8 cellular contexts compared by ENCODE assay signal in the genomic region with DNA sequence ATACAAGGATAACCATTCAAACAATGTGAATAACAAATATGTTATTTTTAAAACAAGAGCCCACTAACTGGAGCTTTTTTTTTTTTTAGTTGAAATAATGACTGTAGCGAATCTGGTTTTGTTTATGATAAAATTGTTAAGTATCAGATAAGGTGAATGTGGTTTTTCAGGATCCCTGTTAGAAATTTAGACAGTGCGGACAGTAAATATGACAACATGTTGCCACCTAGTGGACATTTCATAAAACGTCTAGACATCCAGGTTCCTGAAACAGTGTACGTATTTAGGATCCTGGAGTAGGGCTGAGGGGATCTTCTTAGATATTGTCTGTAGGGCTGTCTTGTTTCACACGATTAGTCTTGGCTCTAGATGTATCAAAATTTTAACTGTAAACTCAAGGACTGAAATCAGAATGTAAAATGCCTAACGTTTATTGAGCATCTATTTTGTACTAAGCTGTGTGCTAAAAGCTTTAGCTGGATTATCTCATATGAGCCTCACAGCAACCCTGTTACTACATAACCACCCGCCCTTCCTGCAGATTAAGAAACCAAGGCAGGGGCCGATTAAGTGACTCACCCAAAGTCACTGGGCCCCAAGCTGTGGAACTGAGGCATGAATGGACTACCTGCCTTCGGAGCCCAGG. TPM values are rescaled to one million over a fixed set of nuclear protein-coding genes. Genes with fewer than 3 reads are reported as not detected.
A peak's percentile ranks its signal among the peaks of the same experiment; 100 is the strongest.
DNase-seq lines count a peak whose midpoint lies in the region; ATAC-seq and TF ChIP-seq lines count a peak whose summit lies in the region.

No MANE protein-coding gene starts in this region.

- H3K9me3 Mint-ChIP-seq in activated B cell treated with CpG ODN at 0.5 μM for 24 hours, result no peaks in the 10 kb centered on the region

- H3K9ac ChIP-seq in smooth muscle cell (ENCODE audit: low read depth), result no peak overlapping the region

- H3K4me3 ChIP-seq in A673 (ENCODE audit: low read depth, low read length, poor library complexity, severe bottlenecking) (no peak overlapping the region), smooth muscle cell (no peak overlapping the region)

- POLR2A ChIA-PET in A673 (lab: Charles Lee; ENCODE audit: low non-redundant PET) (no interaction called here), activated B cell treated with CpG ODN at 0.5 μM for 24 hours (lab: Charles Lee) (no interaction called here)

- no peaks in the 10 kb centered on the region for H3K36me3 ChIP-seq in A673 (ENCODE audit: insufficient read depth, low read length, poor library complexity, severe bottlenecking)
- no peaks in the 10 kb centered on the region for H3K36me3 ChIP-seq in smooth muscle cell (ENCODE audit: low read depth)

- H3K27ac ChIP-seq in A673 (ENCODE audit: low read depth, low read length, poor library complexity, severe bottlenecking) (no peak overlapping the region), smooth muscle cell (ENCODE audit: low read depth) (no peak overlapping the region)

- intact Hi-C loops in A673 (cut with micrococcal nuclease; ENCODE audit: unreplicated experiment) (loop anchor here (1.0 to 5.0 kb wide), 3 partner anchors 304 to 590 kb away; no protein-coding TSS in a partner anchor), activated B cell treated with CpG ODN at 0.5 μM for 24 hours (cut with micrococcal nuclease) (loop anchor here (1.0 to 2.0 kb wide), 2 partner anchors 304 to 1594 kb away; no protein-coding TSS in a partner anchor), left ventricle myocardium superior (cut with micrococcal nuclease) (loop anchor here (5.0 kb wide), 2 partner anchors 306 to 421 kb away; no protein-coding TSS in a partner anchor)

- no peaks in the 10 kb centered on the region for H3K79me2 ChIP-seq in smooth muscle cell (ENCODE audit: low read depth)

- H3K4me1 Mint-ChIP-seq in activated B cell treated with CpG ODN at 0.5 μM for 24 hours, result no peaks in the 10 kb centered on the region

- H2AFZ ChIP-seq in smooth muscle cell (ENCODE audit: low read depth), result no peak overlapping the region

- H3K27ac Mint-ChIP-seq in activated B cell treated with CpG ODN at 0.5 μM for 24 hours, result no peak overlapping the region

- no TSS peak for BruUV-seq in A673 (replicated peaks; lab: Mats Ljungman, UMichigan)

- H3K27me3 Mint-ChIP-seq in activated B cell treated with CpG ODN at 0.5 μM for 24 hours, result peaks cover 6% of the 10 kb centered on the region

- WGBS in smooth muscle cell (ENCODE audit: low lambda C conversion rate), result 31% methylated on average over 9 of the region's 9 CpGs

- H3K4me1 ChIP-seq in A673 (ENCODE audit: insufficient read depth, low read length, poor library complexity, severe bottlenecking) (no peaks in the 10 kb centered on the region), smooth muscle cell (ENCODE audit: low read depth) (no peaks in the 10 kb centered on the region)

- H3F3A ChIP-seq in smooth muscle cell (ENCODE audit: low read depth), result no peaks in the 10 kb centered on the region

- DNase-seq in A673 (ENCODE audit: low spot score) (peak; percentile 75), NCI-H2081 treated with DMSO at 0.1 percent for 48 hours (lab: John Stamatoyannopoulos, UW) (peak; percentile 2), activated B cell treated with CpG ODN at 0.5 μM for 24 hours (no peak), left ventricle myocardium superior (no peak), smooth muscle cell (lab: John Stamatoyannopoulos, UW; ENCODE audit: unreplicated experiment) (no peak)
- no peak for DNase-seq in activated CD8-positive, alpha-beta memory T cell treated with anti-CD3 and anti-CD28 coated beads, Interleukin-2, amount 50 U/mL, for 4 hours

- TF ChIP-seq CTCF in A673 (conservative IDR thresholded peaks at IDR 0.05; ENCODE audit: low read depth, low read length), result peak; percentile 76
- peak; percentile 49 for TF ChIP-seq CTCF in GM12874 (IDR thresholded peaks at IDR 0.05; ENCODE audit: insufficient read depth, low read depth, low read length)
- TF ChIP-seq CTCF in activated B cell treated with CpG ODN at 0.5 μM for 24 hours (IDR thresholded peaks at IDR 0.05), result no peak
- peak; percentile 76 for TF ChIP-seq CTCF in smooth muscle cell (IDR thresholded peaks at IDR 0.05; ENCODE audit: borderline replicate concordance, insufficient read depth, poor library complexity, severe bottlenecking)

- CTCF ChIA-PET in A673 (lab: Charles Lee), result interaction anchor here (0.5 to 1.0 kb wide), 9 partner anchors 9 to 594 kb away, joined by 3 to 6 read pairs (median 3); no protein-coding TSS in a partner anchor
- CTCF ChIA-PET in activated B cell treated with CpG ODN at 0.5 μM for 24 hours (lab: Charles Lee), result interaction anchor here (0.9 to 2.0 kb wide), 7 partner anchors 9 to 1593 kb away, joined by 3 to 6 read pairs (median 3); no protein-coding TSS in a partner anchor

- ATAC-seq in HG02852 (IDR thresholded peaks at IDR 0.05; ENCODE audit: unreplicated experiment) (peak; percentile 90), activated B cell treated with CpG ODN at 0.5 μM for 24 hours (ENCODE audit: low read depth) (peak; percentile 54), left ventricle myocardium superior (peak; percentile 47)

- no peaks in the 10 kb centered on the region for H3K36me3 Mint-ChIP-seq in activated B cell treated with CpG ODN at 0.5 μM for 24 hours (ENCODE audit: low read depth)

- no peaks in the 10 kb centered on the region for H3K27me3 ChIP-seq in A673 (replicated peaks; ENCODE audit: insufficient read depth, low read depth, low read length, poor library complexity)
- H3K27me3 ChIP-seq in smooth muscle cell (ENCODE audit: low read depth), result no peaks in the 10 kb centered on the region

- H3K4me2 ChIP-seq in smooth muscle cell, result peak overlapping the region; percentile 20

- no peak overlapping the region for H3K4me3 Mint-ChIP-seq in activated B cell treated with CpG ODN at 0.5 μM for 24 hours

- H3K9me3 ChIP-seq in A673 (ENCODE audit: low read depth, low read length, poor library complexity, severe bottlenecking) (no peaks in the 10 kb centered on the region), smooth muscle cell (replicated peaks; ENCODE audit: low read depth) (no peaks in the 10 kb centered on the region)

- H4K20me1 ChIP-seq in smooth muscle cell (ENCODE audit: low read depth), result no peaks in the 10 kb centered on the region

RNA-seq across cellular contexts. Expression of gene CCDC68, which starts 23.9 kb away (rescaled TPM):
- total RNA-seq in A673 (2021) (not detected in 2 replicates), activated B cell treated with CpG ODN at 0.5 μM for 24 hours (0.24 and 0.33 TPM in 2 replicates), left ventricle myocardium superior (3.3 TPM), smooth muscle cell (6.2 and 11.3 TPM in 2 replicates)
- 4.6 and 4.8 TPM in 2 replicates for polyA plus RNA-seq in smooth muscle cell

Comparison
In these comparisons a context has a peak if more than half of its experiments do, and no peak if none do; other contexts are left out.
1. DNase-seq: peak in A673 (single experiment) and NCI-H2081 treated with DMSO at 0.1 percent for 48 hours (single experiment); none in activated B cell treated with CpG ODN at 0.5 μM for 24 hours (single experiment), left ventricle myocardium superior (single experiment), smooth muscle cell (single experiment) and activated CD8-positive, alpha-beta memory T cell treated with anti-CD3 and anti-CD28 coated beads, Interleukin-2, amount 50 U/mL, for 4 hours (single experiment).
2. Peak in every context shown above with its lines, with median percentiles within 50 percentile points of each other: ATAC-seq.